In the genomic region with DNA sequence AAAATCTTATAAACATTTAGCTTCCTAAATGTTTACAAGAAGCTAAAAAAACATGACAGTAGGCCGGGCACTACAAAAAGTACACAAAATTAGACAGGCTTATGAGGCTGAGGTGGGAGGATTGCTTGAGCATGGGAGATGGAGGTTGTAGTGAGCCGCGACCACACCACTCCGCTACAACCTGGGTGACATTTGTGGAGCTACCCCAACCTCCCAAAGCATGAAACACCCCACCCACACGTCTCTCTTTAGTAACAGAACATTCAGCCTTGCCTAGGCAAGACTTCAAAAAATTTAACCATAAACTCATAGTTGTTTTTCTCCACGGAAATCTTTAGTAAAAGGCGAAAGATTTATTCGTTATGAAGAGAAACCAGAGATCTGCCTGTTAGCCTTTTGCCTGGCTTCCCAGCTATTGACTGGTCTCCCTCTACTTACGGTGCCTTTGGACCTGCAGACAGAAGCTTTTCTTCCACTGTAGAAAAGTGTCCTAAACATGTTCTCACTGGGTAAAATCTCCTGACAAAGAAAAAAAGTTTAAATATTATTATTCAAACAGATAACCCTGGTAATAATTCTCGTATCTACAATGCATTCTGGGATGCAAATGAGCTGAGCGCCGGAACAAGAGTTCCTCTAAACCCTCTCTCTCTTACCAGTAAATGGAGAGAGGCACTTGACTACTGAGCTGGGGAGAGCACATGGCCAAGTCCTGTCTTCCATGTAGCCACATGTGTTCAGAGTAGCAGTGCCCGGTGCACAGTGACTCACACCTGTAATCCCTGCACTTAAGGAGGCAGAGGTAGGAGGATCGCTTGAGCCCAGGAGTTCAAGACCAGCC, we compare ENCODE assay signal across 1 cellular context.
TF ChIP-seq lines count a peak whose summit lies in the region.

No MANE protein-coding gene starts in this region.

TF ChIP-seq in HepG2, 621 proteins besides CTCF, POLR2A, EP300 and RAD21 (continued from another document and continues in another):
- TF ChIP-seq, protein P1, sequence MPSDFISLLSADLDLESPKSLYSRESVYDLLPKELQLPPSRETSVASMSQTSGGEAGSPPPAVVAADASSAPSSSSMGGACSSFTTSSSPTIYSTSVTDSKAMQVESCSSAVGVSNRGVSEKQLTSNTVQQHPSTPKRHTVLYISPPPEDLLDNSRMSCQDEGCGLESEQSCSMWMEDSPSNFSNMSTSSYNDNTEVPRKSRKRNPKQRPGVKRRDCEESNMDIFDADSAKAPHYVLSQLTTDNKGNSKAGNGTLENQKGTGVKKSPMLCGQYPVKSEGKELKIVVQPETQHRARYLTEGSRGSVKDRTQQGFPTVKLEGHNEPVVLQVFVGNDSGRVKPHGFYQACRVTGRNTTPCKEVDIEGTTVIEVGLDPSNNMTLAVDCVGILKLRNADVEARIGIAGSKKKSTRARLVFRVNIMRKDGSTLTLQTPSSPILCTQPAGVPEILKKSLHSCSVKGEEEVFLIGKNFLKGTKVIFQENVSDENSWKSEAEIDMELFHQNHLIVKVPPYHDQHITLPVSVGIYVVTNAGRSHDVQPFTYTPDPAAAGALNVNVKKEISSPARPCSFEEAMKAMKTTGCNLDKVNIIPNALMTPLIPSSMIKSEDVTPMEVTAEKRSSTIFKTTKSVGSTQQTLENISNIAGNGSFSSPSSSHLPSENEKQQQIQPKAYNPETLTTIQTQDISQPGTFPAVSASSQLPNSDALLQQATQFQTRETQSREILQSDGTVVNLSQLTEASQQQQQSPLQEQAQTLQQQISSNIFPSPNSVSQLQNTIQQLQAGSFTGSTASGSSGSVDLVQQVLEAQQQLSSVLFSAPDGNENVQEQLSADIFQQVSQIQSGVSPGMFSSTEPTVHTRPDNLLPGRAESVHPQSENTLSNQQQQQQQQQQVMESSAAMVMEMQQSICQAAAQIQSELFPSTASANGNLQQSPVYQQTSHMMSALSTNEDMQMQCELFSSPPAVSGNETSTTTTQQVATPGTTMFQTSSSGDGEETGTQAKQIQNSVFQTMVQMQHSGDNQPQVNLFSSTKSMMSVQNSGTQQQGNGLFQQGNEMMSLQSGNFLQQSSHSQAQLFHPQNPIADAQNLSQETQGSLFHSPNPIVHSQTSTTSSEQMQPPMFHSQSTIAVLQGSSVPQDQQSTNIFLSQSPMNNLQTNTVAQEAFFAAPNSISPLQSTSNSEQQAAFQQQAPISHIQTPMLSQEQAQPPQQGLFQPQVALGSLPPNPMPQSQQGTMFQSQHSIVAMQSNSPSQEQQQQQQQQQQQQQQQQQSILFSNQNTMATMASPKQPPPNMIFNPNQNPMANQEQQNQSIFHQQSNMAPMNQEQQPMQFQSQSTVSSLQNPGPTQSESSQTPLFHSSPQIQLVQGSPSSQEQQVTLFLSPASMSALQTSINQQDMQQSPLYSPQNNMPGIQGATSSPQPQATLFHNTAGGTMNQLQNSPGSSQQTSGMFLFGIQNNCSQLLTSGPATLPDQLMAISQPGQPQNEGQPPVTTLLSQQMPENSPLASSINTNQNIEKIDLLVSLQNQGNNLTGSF (CRISPR knock-in tag; IDR thresholded peaks at IDR 0.05): 0 out of 2 replicates have a peak, but pooled peaks have one; percentile 49
- TF ChIP-seq, protein P2, sequence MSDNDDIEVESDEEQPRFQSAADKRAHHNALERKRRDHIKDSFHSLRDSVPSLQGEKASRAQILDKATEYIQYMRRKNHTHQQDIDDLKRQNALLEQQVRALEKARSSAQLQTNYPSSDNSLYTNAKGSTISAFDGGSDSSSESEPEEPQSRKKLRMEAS (IDR thresholded peaks at IDR 0.05): peak; percentile 73
- TF ChIP-seq FOXA1 (IDR thresholded peaks at IDR 0.05) (no peak), FOXA1 (CRISPR knock-in tag; IDR thresholded peaks at IDR 0.05) (peak; percentile 60), ZNF205 (CRISPR knock-in tag; IDR thresholded peaks at IDR 0.05) (peak; percentile 75; the same call in 1 of the 2 replicates), ZZZ3 (CRISPR knock-in tag; IDR thresholded peaks at IDR 0.05; ENCODE audit: borderline replicate concordance) (no peak), ZNF34 (CRISPR knock-in tag; IDR thresholded peaks at IDR 0.05; ENCODE audit: borderline replicate concordance) (no peak), MBNL3 (CRISPR knock-in tag; conservative IDR thresholded peaks at IDR 0.05) (0 out of 2 replicates have a peak, but pooled peaks have one; percentile 10), NR2F2 (IDR thresholded peaks at IDR 0.05; ENCODE audit: borderline replicate concordance, low read depth) (peak; percentile 75), HMG20A (CRISPR knock-in tag; IDR thresholded peaks at IDR 0.05; ENCODE audit: borderline replicate concordance) (no peak; the same call in 1 of the 2 replicates), ZNF749 (CRISPR knock-in tag; IDR thresholded peaks at IDR 0.05; ENCODE audit: borderline replicate concordance) (peak; percentile 84; the same call in 1 of the 2 replicates), SKI (IDR thresholded peaks at IDR 0.05; ENCODE audit: partially characterized antibody) (no peak), FOXK2 (IDR thresholded peaks at IDR 0.05) (no peak), ELF4 (CRISPR knock-in tag; IDR thresholded peaks at IDR 0.05; ENCODE audit: borderline replicate concordance) (no peak), ZNF296 (CRISPR knock-in tag; conservative IDR thresholded peaks at IDR 0.05) (peak; percentile 61; the same call in 1 of the 2 replicates), ZNF138 (CRISPR knock-in tag; IDR thresholded peaks at IDR 0.05; ENCODE audit: low read depth) (0 out of 2 replicates have a peak, but pooled peaks have one; percentile 43), ZNF44 (CRISPR knock-in tag; IDR thresholded peaks at IDR 0.05) (no peak), ISL2 (CRISPR knock-in tag; IDR thresholded peaks at IDR 0.05) (peak; percentile 51; the same call in 1 of the 2 replicates), CBX5 (CRISPR knock-in tag; IDR thresholded peaks at IDR 0.05; ENCODE audit: borderline replicate concordance) (peak; percentile 88; the same call in 1 of the 2 replicates), FOXP1 (IDR thresholded peaks at IDR 0.05) (no peak), FOXP1 (CRISPR knock-in tag; IDR thresholded peaks at IDR 0.05) (peak; percentile 21; the same call in 1 of the 2 replicates), RFX1 (IDR thresholded peaks at IDR 0.05) (no peak), ZNF543 (CRISPR knock-in tag; IDR thresholded peaks at IDR 0.05) (no peak), CHD4 (IDR thresholded peaks at IDR 0.05; ENCODE audit: borderline replicate concordance, low read length) (no peak)
- TF ChIP-seq, protein P3, sequence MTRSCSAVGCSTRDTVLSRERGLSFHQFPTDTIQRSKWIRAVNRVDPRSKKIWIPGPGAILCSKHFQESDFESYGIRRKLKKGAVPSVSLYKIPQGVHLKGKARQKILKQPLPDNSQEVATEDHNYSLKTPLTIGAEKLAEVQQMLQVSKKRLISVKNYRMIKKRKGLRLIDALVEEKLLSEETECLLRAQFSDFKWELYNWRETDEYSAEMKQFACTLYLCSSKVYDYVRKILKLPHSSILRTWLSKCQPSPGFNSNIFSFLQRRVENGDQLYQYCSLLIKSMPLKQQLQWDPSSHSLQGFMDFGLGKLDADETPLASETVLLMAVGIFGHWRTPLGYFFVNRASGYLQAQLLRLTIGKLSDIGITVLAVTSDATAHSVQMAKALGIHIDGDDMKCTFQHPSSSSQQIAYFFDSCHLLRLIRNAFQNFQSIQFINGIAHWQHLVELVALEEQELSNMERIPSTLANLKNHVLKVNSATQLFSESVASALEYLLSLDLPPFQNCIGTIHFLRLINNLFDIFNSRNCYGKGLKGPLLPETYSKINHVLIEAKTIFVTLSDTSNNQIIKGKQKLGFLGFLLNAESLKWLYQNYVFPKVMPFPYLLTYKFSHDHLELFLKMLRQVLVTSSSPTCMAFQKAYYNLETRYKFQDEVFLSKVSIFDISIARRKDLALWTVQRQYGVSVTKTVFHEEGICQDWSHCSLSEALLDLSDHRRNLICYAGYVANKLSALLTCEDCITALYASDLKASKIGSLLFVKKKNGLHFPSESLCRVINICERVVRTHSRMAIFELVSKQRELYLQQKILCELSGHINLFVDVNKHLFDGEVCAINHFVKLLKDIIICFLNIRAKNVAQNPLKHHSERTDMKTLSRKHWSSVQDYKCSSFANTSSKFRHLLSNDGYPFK (CRISPR knock-in tag; IDR thresholded peaks at IDR 0.05; ENCODE audit: borderline replicate concordance): no peak
- TF ChIP-seq, protein P4, sequence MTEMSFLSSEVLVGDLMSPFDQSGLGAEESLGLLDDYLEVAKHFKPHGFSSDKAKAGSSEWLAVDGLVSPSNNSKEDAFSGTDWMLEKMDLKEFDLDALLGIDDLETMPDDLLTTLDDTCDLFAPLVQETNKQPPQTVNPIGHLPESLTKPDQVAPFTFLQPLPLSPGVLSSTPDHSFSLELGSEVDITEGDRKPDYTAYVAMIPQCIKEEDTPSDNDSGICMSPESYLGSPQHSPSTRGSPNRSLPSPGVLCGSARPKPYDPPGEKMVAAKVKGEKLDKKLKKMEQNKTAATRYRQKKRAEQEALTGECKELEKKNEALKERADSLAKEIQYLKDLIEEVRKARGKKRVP (CRISPR knock-in tag; IDR thresholded peaks at IDR 0.05): peak in 1 of 2 experiments; percentile 96; a peak in 3 of 4 replicates
- TF ChIP-seq, protein P5, sequence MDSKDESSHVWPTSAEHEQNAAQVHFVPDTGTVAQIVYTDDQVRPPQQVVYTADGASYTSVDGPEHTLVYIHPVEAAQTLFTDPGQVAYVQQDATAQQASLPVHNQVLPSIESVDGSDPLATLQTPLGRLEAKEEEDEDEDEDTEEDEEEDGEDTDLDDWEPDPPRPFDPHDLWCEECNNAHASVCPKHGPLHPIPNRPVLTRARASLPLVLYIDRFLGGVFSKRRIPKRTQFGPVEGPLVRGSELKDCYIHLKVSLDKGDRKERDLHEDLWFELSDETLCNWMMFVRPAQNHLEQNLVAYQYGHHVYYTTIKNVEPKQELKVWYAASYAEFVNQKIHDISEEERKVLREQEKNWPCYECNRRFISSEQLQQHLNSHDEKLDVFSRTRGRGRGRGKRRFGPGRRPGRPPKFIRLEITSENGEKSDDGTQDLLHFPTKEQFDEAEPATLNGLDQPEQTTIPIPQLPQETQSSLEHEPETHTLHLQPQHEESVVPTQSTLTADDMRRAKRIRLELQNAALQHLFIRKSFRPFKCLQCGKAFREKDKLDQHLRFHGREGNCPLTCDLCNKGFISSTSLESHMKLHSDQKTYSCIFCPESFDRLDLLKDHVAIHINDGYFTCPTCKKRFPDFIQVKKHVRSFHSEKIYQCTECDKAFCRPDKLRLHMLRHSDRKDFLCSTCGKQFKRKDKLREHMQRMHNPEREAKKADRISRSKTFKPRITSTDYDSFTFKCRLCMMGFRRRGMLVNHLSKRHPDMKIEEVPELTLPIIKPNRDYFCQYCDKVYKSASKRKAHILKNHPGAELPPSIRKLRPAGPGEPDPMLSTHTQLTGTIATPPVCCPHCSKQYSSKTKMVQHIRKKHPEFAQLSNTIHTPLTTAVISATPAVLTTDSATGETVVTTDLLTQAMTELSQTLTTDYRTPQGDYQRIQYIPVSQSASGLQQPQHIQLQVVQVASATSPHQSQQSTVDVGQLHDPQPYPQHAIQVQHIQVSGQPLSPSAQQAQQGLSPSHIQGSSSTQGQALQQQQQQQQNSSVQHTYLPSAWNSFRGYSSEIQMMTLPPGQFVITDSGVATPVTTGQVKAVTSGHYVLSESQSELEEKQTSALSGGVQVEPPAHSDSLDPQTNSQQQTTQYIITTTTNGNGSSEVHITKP (CRISPR knock-in tag; IDR thresholded peaks at IDR 0.05; ENCODE audit: low read depth): no peak
- TF ChIP-seq, protein P6, sequence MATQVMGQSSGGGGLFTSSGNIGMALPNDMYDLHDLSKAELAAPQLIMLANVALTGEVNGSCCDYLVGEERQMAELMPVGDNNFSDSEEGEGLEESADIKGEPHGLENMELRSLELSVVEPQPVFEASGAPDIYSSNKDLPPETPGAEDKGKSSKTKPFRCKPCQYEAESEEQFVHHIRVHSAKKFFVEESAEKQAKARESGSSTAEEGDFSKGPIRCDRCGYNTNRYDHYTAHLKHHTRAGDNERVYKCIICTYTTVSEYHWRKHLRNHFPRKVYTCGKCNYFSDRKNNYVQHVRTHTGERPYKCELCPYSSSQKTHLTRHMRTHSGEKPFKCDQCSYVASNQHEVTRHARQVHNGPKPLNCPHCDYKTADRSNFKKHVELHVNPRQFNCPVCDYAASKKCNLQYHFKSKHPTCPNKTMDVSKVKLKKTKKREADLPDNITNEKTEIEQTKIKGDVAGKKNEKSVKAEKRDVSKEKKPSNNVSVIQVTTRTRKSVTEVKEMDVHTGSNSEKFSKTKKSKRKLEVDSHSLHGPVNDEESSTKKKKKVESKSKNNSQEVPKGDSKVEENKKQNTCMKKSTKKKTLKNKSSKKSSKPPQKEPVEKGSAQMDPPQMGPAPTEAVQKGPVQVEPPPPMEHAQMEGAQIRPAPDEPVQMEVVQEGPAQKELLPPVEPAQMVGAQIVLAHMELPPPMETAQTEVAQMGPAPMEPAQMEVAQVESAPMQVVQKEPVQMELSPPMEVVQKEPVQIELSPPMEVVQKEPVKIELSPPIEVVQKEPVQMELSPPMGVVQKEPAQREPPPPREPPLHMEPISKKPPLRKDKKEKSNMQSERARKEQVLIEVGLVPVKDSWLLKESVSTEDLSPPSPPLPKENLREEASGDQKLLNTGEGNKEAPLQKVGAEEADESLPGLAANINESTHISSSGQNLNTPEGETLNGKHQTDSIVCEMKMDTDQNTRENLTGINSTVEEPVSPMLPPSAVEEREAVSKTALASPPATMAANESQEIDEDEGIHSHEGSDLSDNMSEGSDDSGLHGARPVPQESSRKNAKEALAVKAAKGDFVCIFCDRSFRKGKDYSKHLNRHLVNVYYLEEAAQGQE (IDR thresholded peaks at IDR 0.05; ENCODE audit: borderline replicate concordance in 1 of 2, low read depth in 1 of 2, low read length in 2 of 2): peak in 1 of 2 experiments; percentile 49; a peak in 1 of 4 replicates
- TF ChIP-seq, protein P7, sequence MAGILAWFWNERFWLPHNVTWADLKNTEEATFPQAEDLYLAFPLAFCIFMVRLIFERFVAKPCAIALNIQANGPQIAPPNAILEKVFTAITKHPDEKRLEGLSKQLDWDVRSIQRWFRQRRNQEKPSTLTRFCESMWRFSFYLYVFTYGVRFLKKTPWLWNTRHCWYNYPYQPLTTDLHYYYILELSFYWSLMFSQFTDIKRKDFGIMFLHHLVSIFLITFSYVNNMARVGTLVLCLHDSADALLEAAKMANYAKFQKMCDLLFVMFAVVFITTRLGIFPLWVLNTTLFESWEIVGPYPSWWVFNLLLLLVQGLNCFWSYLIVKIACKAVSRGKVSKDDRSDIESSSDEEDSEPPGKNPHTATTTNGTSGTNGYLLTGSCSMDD (CRISPR knock-in tag; IDR thresholded peaks at IDR 0.05): no peak
- TF ChIP-seq, protein P8, sequence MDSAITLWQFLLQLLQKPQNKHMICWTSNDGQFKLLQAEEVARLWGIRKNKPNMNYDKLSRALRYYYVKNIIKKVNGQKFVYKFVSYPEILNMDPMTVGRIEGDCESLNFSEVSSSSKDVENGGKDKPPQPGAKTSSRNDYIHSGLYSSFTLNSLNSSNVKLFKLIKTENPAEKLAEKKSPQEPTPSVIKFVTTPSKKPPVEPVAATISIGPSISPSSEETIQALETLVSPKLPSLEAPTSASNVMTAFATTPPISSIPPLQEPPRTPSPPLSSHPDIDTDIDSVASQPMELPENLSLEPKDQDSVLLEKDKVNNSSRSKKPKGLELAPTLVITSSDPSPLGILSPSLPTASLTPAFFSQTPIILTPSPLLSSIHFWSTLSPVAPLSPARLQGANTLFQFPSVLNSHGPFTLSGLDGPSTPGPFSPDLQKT (CRISPR knock-in tag; IDR thresholded peaks at IDR 0.05; ENCODE audit: borderline replicate concordance): no peak
- TF ChIP-seq, protein P9, sequence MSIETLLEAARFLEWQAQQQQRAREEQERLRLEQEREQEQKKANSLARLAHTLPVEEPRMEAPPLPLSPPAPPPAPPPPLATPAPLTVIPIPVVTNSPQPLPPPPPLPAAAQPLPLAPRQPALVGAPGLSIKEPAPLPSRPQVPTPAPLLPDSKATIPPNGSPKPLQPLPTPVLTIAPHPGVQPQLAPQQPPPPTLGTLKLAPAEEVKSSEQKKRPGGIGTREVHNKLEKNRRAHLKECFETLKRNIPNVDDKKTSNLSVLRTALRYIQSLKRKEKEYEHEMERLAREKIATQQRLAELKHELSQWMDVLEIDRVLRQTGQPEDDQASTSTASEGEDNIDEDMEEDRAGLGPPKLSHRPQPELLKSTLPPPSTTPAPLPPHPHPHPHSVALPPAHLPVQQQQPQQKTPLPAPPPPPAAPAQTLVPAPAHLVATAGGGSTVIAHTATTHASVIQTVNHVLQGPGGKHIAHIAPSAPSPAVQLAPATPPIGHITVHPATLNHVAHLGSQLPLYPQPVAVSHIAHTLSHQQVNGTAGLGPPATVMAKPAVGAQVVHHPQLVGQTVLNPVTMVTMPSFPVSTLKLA (IDR thresholded peaks at IDR 0.05): peak; percentile 97
